In genomic region chr4:41611124-41611838, GRCh38 we compare ENCODE assay signal across 19 cellular contexts.
A peak's percentile ranks its signal among the peaks of the same experiment; 100 is the strongest.
DNase-seq lines count a peak whose midpoint lies in the region; ATAC-seq and TF ChIP-seq lines count a peak whose summit lies in the region.
"Had no signal": no experiment of that assay in that cellular context is flagged by ENCODE, and none has a peak within 500 bp of the region (broad histone marks: within the 10 kb centered on the region; RNA-seq: fewer than 3 reads in every experiment).

No MANE protein-coding gene starts in this region.

- no peak overlapping the region for H3K4me3 ChIP-seq in PC-3 (ENCODE audit: low read length)
- H3K4me3 ChIP-seq in trophoblast cell (ENCODE audit: low read depth, low read length), result no peak overlapping the region
- H3K4me3 ChIP-seq: prostate gland, spleen had no signal

- H3K14ac ChIP-seq in trophoblast cell (ENCODE audit: low read length), result no peak overlapping the region

- H3K4me1 ChIP-seq in PC-3 (ENCODE audit: insufficient read depth, low read length), result peaks cover 27% of the 10 kb centered on the region
- H3K4me1 ChIP-seq in trophoblast cell (ENCODE audit: control insufficient read depth in 1 of 2, insufficient read depth in 2 of 2, low read length in 2 of 2), result peaks cover 3 to 15% of the 10 kb centered on the region in 2 experiments
- H3K4me1 ChIP-seq: prostate gland had no signal

- no peak overlapping the region for H2AK5ac ChIP-seq in trophoblast cell (ENCODE audit: low read length)

- ATAC-seq in PC-3, result peak; percentile 69
- ATAC-seq in esophagus mucosa, result peak; percentile 92
- no peak for ATAC-seq in HG03432 (IDR thresholded peaks at IDR 0.05; ENCODE audit: unreplicated experiment)
- no peak for ATAC-seq in HG02759 (IDR thresholded peaks at IDR 0.05; ENCODE audit: unreplicated experiment)
- ATAC-seq: CD8-positive, alpha-beta T cell had no signal

- no CpG with 5 or more reads among the region's 1 CpG for WGBS in trophoblast cell (ENCODE audit: extremely low coverage, insufficient coverage, insufficient read length)

- no peak overlapping the region for H3K4ac ChIP-seq in trophoblast cell (ENCODE audit: low read depth, low read length)

- intact Hi-C loops in PC-3 (cut with micrococcal nuclease), result loop anchor here (5.0 kb wide), 1 partner anchor 46 kb away; no protein-coding TSS in a partner anchor

- no peak overlapping the region for H2AFZ ChIP-seq in PC-3 (ENCODE audit: low read length)
- no peak overlapping the region for H2AFZ ChIP-seq in trophoblast cell (ENCODE audit: insufficient read depth, low read length, poor library complexity)

- H2BK12ac ChIP-seq in trophoblast cell (ENCODE audit: low read length), result no peak overlapping the region

- DNase-seq in PC-3 (peak; percentile 65), trophoblast cell (no peak), NCI-H2029 (lab: John Stamatoyannopoulos, UW) (no peak), NCI-H146 treated with DMSO at 0.1 percent for 48 hours (lab: John Stamatoyannopoulos, UW; ENCODE audit: unreplicated experiment) (no peak)
- DNase-seq: activated CD4-positive, alpha-beta T cell treated with anti-CD3 and anti-CD28 coated beads for 48 hours; CD8-positive, alpha-beta T cell; central memory CD4-positive, alpha-beta T cell; DMS79 treated with DMSO at 0.1 percent for 48 hours; effector CD8-positive, alpha-beta T cell; KBM-7; mesenchymal stem cell; MV-4-11; spleen; stimulated activated CD4-positive, alpha-beta T cell treated with anti-CD3 and anti-CD28 coated beads, Interleukin-4, amount 100 ng/mL, for 4 hours had no signal

- H3K36me3 ChIP-seq in PC-3 (ENCODE audit: low read depth, low read length) (no peaks in the 10 kb centered on the region), trophoblast cell (ENCODE audit: control insufficient read depth in 1 of 2, insufficient read depth in 2 of 2, low read length in 2 of 2) (peaks cover 0 to 1% of the 10 kb centered on the region in 2 experiments)
- H3K36me3 ChIP-seq: prostate gland, spleen had no signal

- CTCF ChIA-PET in PC-3 (lab: Charles Lee), result no interaction called here

- H3K9ac ChIP-seq in PC-3 (ENCODE audit: low read length), result no peak overlapping the region
- H3K9ac ChIP-seq in trophoblast cell (ENCODE audit: low read length), result no peak overlapping the region

- TF ChIP-seq CTCF in C4-2B (conservative IDR thresholded peaks at IDR 0.05) (no peak), PC-3 (conservative IDR thresholded peaks at IDR 0.05; ENCODE audit: low read depth, low read length) (no peak)

- BruUV-seq in PC-3 (replicated peaks; lab: Mats Ljungman, UMichigan), result no TSS peak

- peaks cover 16% of the 10 kb centered on the region for H3K79me1 ChIP-seq in trophoblast cell (ENCODE audit: low read length)

- no peak overlapping the region for H4K91ac ChIP-seq in trophoblast cell (ENCODE audit: low read depth, low read length)

- no peak overlapping the region for H4K8ac ChIP-seq in trophoblast cell (ENCODE audit: low read depth, low read length)

- H3K4me2 ChIP-seq in PC-3 (ENCODE audit: low read length) (peak overlapping the region; percentile 25), trophoblast cell (ENCODE audit: low read length) (no peak overlapping the region)

- no peak overlapping the region for H4K12ac ChIP-seq in trophoblast cell (ENCODE audit: low read depth, low read length)

- H3K23ac ChIP-seq in trophoblast cell (ENCODE audit: low read length), result no peak overlapping the region

- no peak overlapping the region for H2BK120ac ChIP-seq in trophoblast cell (ENCODE audit: insufficient read depth, low read length, poor library complexity)

- H3K18ac ChIP-seq in trophoblast cell (ENCODE audit: low read length), result no peak overlapping the region

- H3K9me3 ChIP-seq in PC-3 (ENCODE audit: low read length) (no peaks in the 10 kb centered on the region), trophoblast cell (ENCODE audit: insufficient read depth, low read depth, low read length) (no peaks in the 10 kb centered on the region)
- H3K9me3 ChIP-seq: prostate gland, spleen had no signal

- H4K20me1 ChIP-seq in PC-3 (ENCODE audit: low read length), result no peaks in the 10 kb centered on the region

- peak overlapping the region; percentile 91 for H3K27ac ChIP-seq in C4-2B
- peak overlapping the region; percentile 79 for H3K27ac ChIP-seq in PC-3 (ENCODE audit: low read length)
- peak overlapping the region; percentile 66 for H3K27ac ChIP-seq in trophoblast cell (ENCODE audit: low read depth, low read length)

- no peak overlapping the region for H2BK5ac ChIP-seq in trophoblast cell (ENCODE audit: low read depth, low read length, poor library complexity)

- POLR2A ChIA-PET in PC-3 (lab: Charles Lee; ENCODE audit: unreplicated experiment), result no interaction called here

- H3F3A ChIP-seq in PC-3 (ENCODE audit: low read length, unreplicated experiment), result no peaks in the 10 kb centered on the region

- no peaks in the 10 kb centered on the region for H3K9me2 ChIP-seq in PC-3 (replicated peaks; ENCODE audit: low read length)

- no peaks in the 10 kb centered on the region for H3K79me2 ChIP-seq in PC-3 (ENCODE audit: low read length)
- no peaks in the 10 kb centered on the region for H3K79me2 ChIP-seq in trophoblast cell (ENCODE audit: control insufficient read depth, insufficient read depth, low read length, poor library complexity)

- no peaks in the 10 kb centered on the region for H3K27me3 ChIP-seq in PC-3 (ENCODE audit: low read length)
- H3K27me3 ChIP-seq in trophoblast cell (ENCODE audit: insufficient read depth, low read length), result no peaks in the 10 kb centered on the region
- H3K27me3 ChIP-seq: spleen had no signal

Comparison
In these comparisons a context has a peak if more than half of its experiments do, and no peak if none do; other contexts are left out.
1. ATAC-seq: peak in PC-3 (single experiment) and esophagus mucosa (single experiment); none in HG03432 (single experiment) and HG02759 (single experiment).
2. Peak in every context shown above with its lines, with median percentiles within 50 percentile points of each other: H3K27ac ChIP-seq.